Comparison of ENCODE assay signal across 16 cellular contexts in the genomic region with DNA sequence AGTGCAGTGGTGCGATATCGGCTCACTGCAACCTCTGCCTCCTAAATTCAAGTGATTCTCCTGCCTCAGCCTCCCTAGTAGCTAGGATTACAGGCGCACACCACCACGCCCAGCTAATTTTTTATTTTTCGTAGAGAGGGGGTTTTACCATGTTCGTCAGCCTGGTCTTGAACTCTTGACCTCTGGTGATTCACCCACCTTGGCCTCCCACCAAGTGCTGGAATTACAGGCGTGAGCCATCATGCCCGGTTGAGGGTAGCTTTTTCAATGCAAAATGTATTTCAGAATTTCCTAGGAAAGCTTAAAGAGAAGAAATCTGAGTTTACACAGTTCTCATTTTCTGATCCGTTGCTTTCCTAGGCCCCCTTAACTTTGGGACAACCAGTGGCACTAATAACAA. TPM values are rescaled to one million over a fixed set of nuclear protein-coding genes. Genes with fewer than 3 reads are reported as not detected.
DNase-seq lines count a peak whose midpoint lies in the region; ATAC-seq and TF ChIP-seq lines count a peak whose summit lies in the region.
"Had no signal": no experiment of that assay in that cellular context is flagged by ENCODE, and none has a peak within 500 bp of the region (broad histone marks: within the 10 kb centered on the region; RNA-seq: fewer than 3 reads in every experiment).

No MANE protein-coding gene starts in this region.

- H3K4me1 Mint-ChIP-seq in dendritic cell treated with granulocyte-macrophage colony-stimulating factor and Interleukin-4, amounts not matched to agents 40 ng/mL and 50 ng/mL, for 4 days (ENCODE audit: low read depth), result peaks cover 18% of the 10 kb centered on the region
- peaks cover 3% of the 10 kb centered on the region for H3K4me1 Mint-ChIP-seq in activated naive CD4-positive, alpha-beta T cell treated with anti-CD3 and anti-CD28 coated beads for 36 hours (ENCODE audit: low read depth)
- H3K4me1 Mint-ChIP-seq: nephron progenitor cell had no signal

- no peak overlapping the region for H3K4me3 ChIP-seq in mesenchymal stem cell (ENCODE audit: insufficient read depth in 1 of 2, low read depth in 1 of 2, low read length in 2 of 2)
- H3K4me3 ChIP-seq: lower lobe of right lung, right atrium auricular region, transverse colon had no signal

- H3K79me1 ChIP-seq in mesenchymal stem cell (replicated peaks; ENCODE audit: low read length, poor library complexity, severe bottlenecking), result peaks cover 15% of the 10 kb centered on the region

- H3K27me3 ChIP-seq in mesenchymal stem cell (ENCODE audit: control insufficient read depth in 1 of 2, insufficient read depth in 1 of 2, low read length in 2 of 2), result no peaks in the 10 kb centered on the region
- H3K27me3 ChIP-seq: right atrium auricular region, transverse colon had no signal

- no peaks in the 10 kb centered on the region for H3K27me3 Mint-ChIP-seq in dendritic cell treated with granulocyte-macrophage colony-stimulating factor and Interleukin-4, amounts not matched to agents 40 ng/mL and 50 ng/mL, for 4 days
- H3K27me3 Mint-ChIP-seq in activated naive CD4-positive, alpha-beta T cell treated with anti-CD3 and anti-CD28 coated beads for 36 hours (ENCODE audit: low read depth), result no peaks in the 10 kb centered on the region
- H3K27me3 Mint-ChIP-seq: T-helper 17 cell had no signal

- no peak overlapping the region for H2AFZ ChIP-seq in mesenchymal stem cell (ENCODE audit: low read depth, low read length)

- CTCF ChIA-PET in activated naive CD4-positive, alpha-beta T cell treated with anti-CD3 and anti-CD28 coated beads for 36 hours (lab: Charles Lee), result interaction anchor here (1.6 kb wide), 1 partner anchor 20 kb away, joined by 3 read pairs; no protein-coding TSS in a partner anchor

- H3K27ac ChIP-seq in mesenchymal stem cell (ENCODE audit: low read length, poor library complexity, severe bottlenecking), result no peak overlapping the region
- H3K27ac ChIP-seq: lower lobe of right lung, right atrium auricular region, transverse colon had no signal

- ATAC-seq in HG03108 (IDR thresholded peaks at IDR 0.05; ENCODE audit: unreplicated experiment), result no peak
- ATAC-seq: lower lobe of right lung, T-helper 17 cell had no signal

- H2BK15ac ChIP-seq in mesenchymal stem cell (ENCODE audit: low read depth, poor library complexity, severe bottlenecking), result no peak overlapping the region

- no peak for TF ChIP-seq CTCF in GM13976 (IDR thresholded peaks at IDR 0.05; ENCODE audit: borderline replicate concordance, control extremely low read depth, extremely low read depth, insufficient read depth, missing control alignments)

- H3K36me3 Mint-ChIP-seq in dendritic cell treated with granulocyte-macrophage colony-stimulating factor and Interleukin-4, amounts not matched to agents 40 ng/mL and 50 ng/mL, for 4 days (ENCODE audit: low read depth), result peaks cover 72% of the 10 kb centered on the region
- peaks cover 25% of the 10 kb centered on the region for H3K36me3 Mint-ChIP-seq in activated naive CD4-positive, alpha-beta T cell treated with anti-CD3 and anti-CD28 coated beads for 36 hours (ENCODE audit: low read depth)

- H4K91ac ChIP-seq in mesenchymal stem cell (ENCODE audit: low read length), result no peak overlapping the region

- no peak overlapping the region for H2BK12ac ChIP-seq in mesenchymal stem cell (ENCODE audit: low read length in 2 of 2)

- peaks cover 3% of the 10 kb centered on the region for H3K4me1 ChIP-seq in mesenchymal stem cell (ENCODE audit: control insufficient read depth, insufficient read depth, low read depth, low read length)
- H3K4me1 ChIP-seq: lower lobe of right lung, right atrium auricular region, transverse colon had no signal

- peaks cover 27 to 63% of the 10 kb centered on the region in 2 experiments for H3K36me3 ChIP-seq in mesenchymal stem cell (ENCODE audit: control insufficient read depth in 1 of 2, insufficient read depth in 2 of 2, low read depth in 1 of 2, low read length in 2 of 2)

- DNase-seq in Daoy (ENCODE audit: low read depth) (peak; percentile 79), RKO (ENCODE audit: low spot score) (peak; percentile 30), mesenchymal stem cell (peak; percentile 12), GM13976 (ENCODE audit: low spot score) (no peak)
- no peak for DNase-seq in activated naive CD4-positive, alpha-beta T cell treated with anti-CD3 and anti-CD28 coated beads for 36 hours
- no peak for DNase-seq in activated CD4-positive, CD25-positive, alpha-beta regulatory T cell treated with anti-CD3 and anti-CD28 coated beads, Interleukin-2, amount 50 U/mL, for 72 hours
- DNase-seq: activated CD4-positive, alpha-beta T cell treated with anti-CD3 and anti-CD28 coated beads for 1 hour; lower lobe of right lung; NCI-H2081 treated with DMSO at 0.1 percent for 48 hours; nephron progenitor cell; stimulated activated CD4-positive, alpha-beta T cell treated with anti-CD3 and anti-CD28 coated beads, Interleukin-2, amount 100 ng/mL, for 24 hours; T-helper 17 cell; transverse colon had no signal

- H3K27ac Mint-ChIP-seq in dendritic cell treated with granulocyte-macrophage colony-stimulating factor and Interleukin-4, amounts not matched to agents 40 ng/mL and 50 ng/mL, for 4 days, result peak overlapping the region; percentile 48
- no peak overlapping the region for H3K27ac Mint-ChIP-seq in activated naive CD4-positive, alpha-beta T cell treated with anti-CD3 and anti-CD28 coated beads for 36 hours
- H3K27ac Mint-ChIP-seq: nephron progenitor cell had no signal

- H3K4ac ChIP-seq in mesenchymal stem cell (ENCODE audit: low read depth in 1 of 2, low read length in 2 of 2), result no peak overlapping the region

- H2AK5ac ChIP-seq in mesenchymal stem cell (ENCODE audit: low read length, severe bottlenecking), result no peak overlapping the region

- H3K23ac ChIP-seq in mesenchymal stem cell (ENCODE audit: low read length in 2 of 2), result no peak overlapping the region

- intact Hi-C loops in dendritic cell treated with granulocyte-macrophage colony-stimulating factor and Interleukin-4, amounts not matched to agents 40 ng/mL and 50 ng/mL, for 4 days (cut with micrococcal nuclease), result no loop called here
- intact Hi-C loops in activated naive CD4-positive, alpha-beta T cell treated with anti-CD3 and anti-CD28 coated beads for 36 hours (cut with micrococcal nuclease), result no loop called here

- in situ Hi-C loops in GM13976 (cut with MboI; ENCODE audit: low sequenced_read_pairs, unreplicated experiment), result no loop called here

- H3K9me3 Mint-ChIP-seq in dendritic cell treated with granulocyte-macrophage colony-stimulating factor and Interleukin-4, amounts not matched to agents 40 ng/mL and 50 ng/mL, for 4 days, result no peaks in the 10 kb centered on the region
- no peaks in the 10 kb centered on the region for H3K9me3 Mint-ChIP-seq in activated naive CD4-positive, alpha-beta T cell treated with anti-CD3 and anti-CD28 coated beads for 36 hours
- H3K9me3 Mint-ChIP-seq: nephron progenitor cell had no signal

- H2BK120ac ChIP-seq in mesenchymal stem cell (ENCODE audit: low read depth, low read length), result no peak overlapping the region

- H3K4me2 ChIP-seq in mesenchymal stem cell (ENCODE audit: low read length, poor library complexity, severe bottlenecking), result no peak overlapping the region

- H3K9ac ChIP-seq in mesenchymal stem cell (ENCODE audit: low read length), result peak overlapping the region; percentile 6

- no peaks in the 10 kb centered on the region for H3K9me3 ChIP-seq in mesenchymal stem cell (ENCODE audit: control insufficient read depth, low read length)
- H3K9me3 ChIP-seq: lower lobe of right lung, right atrium auricular region, transverse colon had no signal

- no peak overlapping the region for H3K18ac ChIP-seq in mesenchymal stem cell (ENCODE audit: low read depth in 1 of 2, low read length in 2 of 2)

- WGBS in mesenchymal stem cell, result 80% methylated on average over 9 of the region's 9 CpGs

- no peak overlapping the region for H4K8ac ChIP-seq in mesenchymal stem cell (ENCODE audit: low read length)

- H3K14ac ChIP-seq in mesenchymal stem cell (ENCODE audit: low read length in 2 of 2), result no peak overlapping the region

- H2BK5ac ChIP-seq in mesenchymal stem cell (ENCODE audit: low read depth, low read length, poor library complexity, severe bottlenecking), result no peak overlapping the region

- no peak overlapping the region for H3K4me3 Mint-ChIP-seq in dendritic cell treated with granulocyte-macrophage colony-stimulating factor and Interleukin-4, amounts not matched to agents 40 ng/mL and 50 ng/mL, for 4 days
- no peak overlapping the region for H3K4me3 Mint-ChIP-seq in activated naive CD4-positive, alpha-beta T cell treated with anti-CD3 and anti-CD28 coated beads for 36 hours
- H3K4me3 Mint-ChIP-seq: nephron progenitor cell, T-helper 17 cell had no signal

RNA-seq across cellular contexts. Expression of a gene that starts 15.7 kb away (rescaled TPM):
- 20.5 and 21.3 TPM in 2 replicates for total RNA-seq in Daoy (2014; rRNA removed; shearing (Covaris generic))
- 11.0 TPM for polyA plus RNA-seq in mesenchymal stem cell (2013, experiment 1 of 2)
- polyA plus RNA-seq in mesenchymal stem cell (2013, experiment 2 of 2), result 10.4 TPM
- total RNA-seq in activated naive CD4-positive, alpha-beta T cell treated with anti-CD3 and anti-CD28 coated beads for 36 hours, result 10 to 100 TPM; 20.6 to 20.8 TPM

Comparison
In these comparisons a context has a peak if more than half of its experiments do, and no peak if none do; other contexts are left out.
1. DNase-seq: peak in Daoy (single experiment), RKO (single experiment) and mesenchymal stem cell (single experiment); none in activated naive CD4-positive, alpha-beta T cell treated with anti-CD3 and anti-CD28 coated beads for 36 hours (single experiment), GM13976 (single experiment) and activated CD4-positive, CD25-positive, alpha-beta regulatory T cell treated with anti-CD3 and anti-CD28 coated beads, Interleukin-2, amount 50 U/mL, for 72 hours (single experiment).